Comparison of ENCODE assay signal across 23 cellular contexts in the genomic region with DNA sequence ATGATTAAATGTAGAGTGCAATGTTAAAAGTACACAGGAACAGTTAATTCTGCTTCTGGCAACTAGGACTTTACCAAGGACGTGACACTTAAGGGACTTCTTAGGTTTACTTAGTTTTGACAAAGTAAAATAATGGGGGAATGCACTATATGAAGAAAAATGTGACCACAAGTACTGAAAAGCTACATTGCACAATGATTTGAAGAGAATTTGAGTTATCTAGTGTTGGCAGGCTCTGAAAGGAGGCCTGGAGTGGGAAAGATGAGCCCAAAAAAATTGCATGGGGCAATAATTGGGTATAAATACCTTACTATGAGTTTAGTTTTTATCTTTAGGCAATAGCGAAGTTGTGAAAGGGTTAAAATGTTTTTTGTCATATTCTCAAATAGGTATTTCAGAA.
"Had no signal": no experiment of that assay in that cellular context is flagged by ENCODE, and none has a peak within 500 bp of the region (broad histone marks: within the 10 kb centered on the region; RNA-seq: fewer than 3 reads in every experiment).

No MANE protein-coding gene starts in this region.

- DNase-seq: activated B cell treated with CpG ODN at 0.5 μM for 24 hours; activated CD4-positive, alpha-beta T cell treated with anti-CD3 and anti-CD28 coated beads for 1 hour; activated CD4-positive, alpha-beta T cell treated with anti-CD3 and anti-CD28 coated beads, Interleukin-2, amount 10 ng/mL, durations not matched to agents 24 days and 14 days; activated CD4-positive, alpha-beta T cell treated with anti-CD3 and anti-CD28 coated beads, Interleukin-2, amount 50 U/mL, for 48 hours; activated CD8-positive, alpha-beta memory T cell treated with anti-CD3 and anti-CD28 coated beads, Interleukin-2, amount 10 ng/mL, durations not matched to agents 7 days and 5 days; activated effector memory CD4-positive, alpha-beta T cell treated with Interleukin-2 at 50 U/mL for 16 hours; activated naive CD4-positive, alpha-beta T cell; activated T-cell treated with anti-CD3 and anti-CD28 coated beads, Interleukin-2, amount 50 U/mL, for 24 hours; brain microvascular endothelial cell; NCI-H1092; NCI-H1436; NCI-H1694 treated with DMSO at 0.1 percent for 48 hours; NCI-H2029 treated with DMSO at 0.1 percent for 48 hours; NCI-H446; NCI-H524; PC-3; SIG-M5; T-helper 17 cell; T-helper 9 cell had no signal

- H3K36me3 Mint-ChIP-seq: activated CD8-positive, alpha-beta memory T cell treated with anti-CD3 and anti-CD28 coated beads, Interleukin-2, amount 10 ng/mL, durations not matched to agents 7 days and 5 days; activated naive CD4-positive, alpha-beta T cell treated with anti-CD3 and anti-CD28 coated beads, Interleukin-2, amount 50 U/mL, for 24 hours had no signal

- H3K27me3 ChIP-seq: brain microvascular endothelial cell, cardiac muscle cell had no signal

- H3K9me3 Mint-ChIP-seq: activated B cell treated with CpG ODN at 0.5 μM for 24 hours; activated CD4-positive, alpha-beta T cell treated with anti-CD3 and anti-CD28 coated beads, Interleukin-2, amount 10 ng/mL, durations not matched to agents 24 days and 14 days; activated naive CD4-positive, alpha-beta T cell treated with anti-CD3 and anti-CD28 coated beads, Interleukin-2, amount 50 U/mL, for 24 hours; activated T-cell treated with anti-CD3 and anti-CD28 coated beads, Interleukin-2, amount 50 U/mL, for 24 hours; activated T-helper 1 cell treated with anti-CD3 and anti-CD28 coated beads, Interleukin-12 subunit alpha, Interleukin-12 subunit beta, Interleukin-2, Interleukin-4 antibody, amounts not matched to agents 30 ng/mL and 10 ng/mL and 1 ng/mL, durations not matched to agents 14 hours and 24 hours and 36 hours had no signal

- H3K27me3 Mint-ChIP-seq: activated B cell treated with CpG ODN at 0.5 μM for 24 hours; activated naive CD4-positive, alpha-beta T cell treated with anti-CD3 and anti-CD28 coated beads, Interleukin-2, amount 50 U/mL, for 24 hours; activated T-cell treated with anti-CD3 and anti-CD28 coated beads, Interleukin-2, amount 50 U/mL, for 24 hours; T-helper 17 cell had no signal

- H3K27ac ChIP-seq: brain microvascular endothelial cell, cardiac muscle cell, KMS-11 had no signal

- ATAC-seq: activated CD8-positive, alpha-beta memory T cell treated with anti-CD3 and anti-CD28 coated beads, Interleukin-2, amount 10 ng/mL, durations not matched to agents 7 days and 5 days; PC-3; T-helper 17 cell had no signal

- H3K4me1 Mint-ChIP-seq: activated B cell treated with CpG ODN at 0.5 μM for 24 hours; activated CD4-positive, alpha-beta T cell treated with anti-CD3 and anti-CD28 coated beads, Interleukin-2, amount 10 ng/mL, durations not matched to agents 24 days and 14 days; activated CD8-positive, alpha-beta memory T cell treated with anti-CD3 and anti-CD28 coated beads, Interleukin-2, amount 10 ng/mL, durations not matched to agents 7 days and 5 days; T-helper 17 cell had no signal

- H3K27ac Mint-ChIP-seq: activated B cell treated with CpG ODN at 0.5 μM for 24 hours; activated CD4-positive, alpha-beta T cell treated with anti-CD3 and anti-CD28 coated beads, Interleukin-2, amount 10 ng/mL, durations not matched to agents 24 days and 14 days; activated CD8-positive, alpha-beta memory T cell treated with anti-CD3 and anti-CD28 coated beads, Interleukin-2, amount 10 ng/mL, durations not matched to agents 7 days and 5 days; activated naive CD4-positive, alpha-beta T cell treated with anti-CD3 and anti-CD28 coated beads, Interleukin-2, amount 50 U/mL, for 24 hours; activated T-cell treated with anti-CD3 and anti-CD28 coated beads, Interleukin-2, amount 50 U/mL, for 24 hours; activated T-helper 1 cell treated with anti-CD3 and anti-CD28 coated beads, Interleukin-12 subunit alpha, Interleukin-12 subunit beta, Interleukin-2, Interleukin-4 antibody, amounts not matched to agents 30 ng/mL and 10 ng/mL and 1 ng/mL, durations not matched to agents 14 hours and 24 hours and 36 hours; T-helper 17 cell had no signal

- H3K4me3 Mint-ChIP-seq: activated B cell treated with CpG ODN at 0.5 μM for 24 hours; activated CD4-positive, alpha-beta T cell treated with anti-CD3 and anti-CD28 coated beads, Interleukin-2, amount 10 ng/mL, durations not matched to agents 24 days and 14 days; activated CD8-positive, alpha-beta memory T cell treated with anti-CD3 and anti-CD28 coated beads, Interleukin-2, amount 10 ng/mL, durations not matched to agents 7 days and 5 days; activated naive CD4-positive, alpha-beta T cell treated with anti-CD3 and anti-CD28 coated beads, Interleukin-2, amount 50 U/mL, for 24 hours; activated T-cell treated with anti-CD3 and anti-CD28 coated beads, Interleukin-2, amount 50 U/mL, for 24 hours; activated T-helper 1 cell treated with anti-CD3 and anti-CD28 coated beads, Interleukin-12 subunit alpha, Interleukin-12 subunit beta, Interleukin-2, Interleukin-4 antibody, amounts not matched to agents 30 ng/mL and 10 ng/mL and 1 ng/mL, durations not matched to agents 14 hours and 24 hours and 36 hours; T-helper 17 cell had no signal
